In the genomic region with DNA sequence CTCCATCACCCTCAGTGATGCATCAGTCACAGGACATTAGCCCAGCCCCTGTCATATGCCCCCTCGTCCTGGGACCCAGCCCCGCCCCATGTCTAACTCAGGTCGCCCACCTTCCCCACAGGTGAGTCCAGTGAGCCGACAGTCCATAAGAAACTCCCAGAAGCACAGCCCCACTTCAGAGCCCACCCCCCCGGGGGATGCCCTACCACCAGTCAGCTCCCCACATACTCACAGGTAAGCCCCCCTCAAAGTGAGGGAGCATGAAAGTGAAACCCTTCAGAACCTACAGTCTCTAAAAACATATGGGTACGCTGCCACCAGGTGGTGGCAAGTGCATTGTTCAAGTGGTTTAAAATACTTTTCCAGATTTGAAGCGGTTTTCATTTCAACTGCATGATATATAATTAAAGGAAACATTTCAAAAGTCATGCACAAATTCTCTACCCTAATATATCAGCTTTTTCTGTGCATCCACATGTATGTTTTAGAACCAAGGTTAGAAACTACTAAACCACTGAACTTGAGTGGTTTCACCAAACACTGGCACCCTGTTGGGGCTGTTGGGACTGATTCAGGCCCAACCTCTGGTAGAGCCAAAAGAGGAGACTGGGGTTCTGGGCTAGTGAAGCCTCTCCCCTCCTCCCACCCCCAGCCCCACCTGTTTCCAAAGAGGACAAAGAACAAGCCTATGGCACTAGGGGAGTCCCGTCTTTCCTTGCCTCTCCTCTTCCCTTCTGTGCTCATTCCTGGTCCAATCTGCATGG, we compare ENCODE assay signal across 8 cellular contexts. TPM values are rescaled to one million over a fixed set of nuclear protein-coding genes. Genes with fewer than 3 reads are reported as not detected.
DNase-seq lines count a peak whose midpoint lies in the region; ATAC-seq and TF ChIP-seq lines count a peak whose summit lies in the region.

No MANE protein-coding gene starts in this region.

- H3K27ac ChIP-seq in heart left ventricle = no peak overlapping the region

- peak overlapping the region in 1 of 12 donors; percentile 13 for H3K4me3 ChIP-seq in heart left ventricle
- H3K4me3 ChIP-seq in fibroblast of pulmonary artery (replicated peaks; ENCODE audit: low read depth, low read length) = no peak overlapping the region

- ATAC-seq in heart left ventricle = peak in 2 of 4 donors; percentile 25 to 26
- ATAC-seq in HG02973 (IDR thresholded peaks at IDR 0.05; ENCODE audit: unreplicated experiment) = no peak
- no peak for ATAC-seq in HG03439 (IDR thresholded peaks at IDR 0.05; ENCODE audit: unreplicated experiment)

- DNase-seq in heart left ventricle (peak in 1 of 5 donors; percentile 27), cardiac septum (ENCODE audit: low spot score) (no peak), NCI-H2029 treated with DMSO at 0.1 percent for 48 hours (lab: John Stamatoyannopoulos, UW) (peak; percentile 39), activated T-cell treated with anti-CD3 and anti-CD28 coated beads for 1 hour (ENCODE audit: low read depth) (peak; percentile 46), fibroblast of pulmonary artery (ENCODE audit: low read depth) (peak; percentile 73), putamen (ENCODE audit: low spot score) (peak; percentile 36)

- TF ChIP-seq CTCF in heart left ventricle (IDR thresholded peaks at IDR 0.05) = peak; percentile 46 to 78 (median 64)
- TF ChIP-seq CTCF in fibroblast of pulmonary artery (IDR thresholded peaks at IDR 0.05; ENCODE audit: low read length, missing control alignments) = peak; percentile 67

- 41 to 56% (median 52%) methylated on average over 6 to 8 of the region's 8 CpGs for WGBS in heart left ventricle, 4 donors

- no peaks in the 10 kb centered on the region for H3K9me3 ChIP-seq in heart left ventricle

- H3K36me3 ChIP-seq in heart left ventricle = no peaks in the 10 kb centered on the region

- intact Hi-C loops in heart left ventricle (cut with DNase I) = loop anchor here in 8 of 10 donors (1.0 to 10.0 kb wide), 7 partner anchors 59 to 169 kb away; no protein-coding TSS in a partner anchor
- intact Hi-C loops in cardiac septum (cut with DNase I) = no loop called here

- H3K27me3 ChIP-seq in heart left ventricle = peaks cover 40 to 84% (median 58%) of the 10 kb centered on the region in 9 donors

- H3K4me1 ChIP-seq in heart left ventricle = peaks cover 0 to 44% (median 25%) of the 10 kb centered on the region in 12 donors

- no peak for TF ChIP-seq POLR2A in heart left ventricle (IDR thresholded peaks at IDR 0.05)

RNA-seq across cellular contexts. Expression of a gene that starts 17.3 kb away (rescaled TPM):
- total RNA-seq in heart left ventricle (10 to 100 TPM in 1 of 9 donors, 1 to 10 TPM in 7, under 1 TPM in 1; 0.72 to 15.5 (median 1.5) TPM), cardiac septum (2.3 TPM)
- polyA plus RNA-seq in heart left ventricle = 1 to 10 TPM; 1.5 to 2.6 TPM

RNA-seq across cellular contexts. Expression of a gene that starts 24.0 kb away (rescaled TPM):
- 100 to 1,000 TPM in 5 of 9 donors, 10 to 100 TPM in 4; 80.5 to 145 (median 105) TPM for total RNA-seq in heart left ventricle
- 100 to 1,000 TPM in 1 of 2 donors, 10 to 100 TPM in 1; 66.9 to 123 TPM for polyA plus RNA-seq in heart left ventricle
- 92.4 TPM for total RNA-seq in cardiac septum

RNA-seq across cellular contexts. Expression of a gene that starts 27.7 kb away (rescaled TPM):
- total RNA-seq in heart left ventricle (10 to 100 TPM in 7 of 9 donors, 1 to 10 TPM in 2; 8.9 to 18.2 (median 15.0) TPM), cardiac septum (15.5 TPM)
- 10 to 100 TPM in 1 of 2 donors, 1 to 10 TPM in 1; 8.0 to 14.9 TPM for polyA plus RNA-seq in heart left ventricle

RNA-seq across cellular contexts. Expression of a gene that starts 28.3 kb away (rescaled TPM):
- total RNA-seq in heart left ventricle (10 to 100 TPM; 11.8 to 25.6 (median 15.1) TPM), cardiac septum (21.3 TPM)
- 10 to 100 TPM; 14.3 to 17.8 TPM for polyA plus RNA-seq in heart left ventricle

RNA-seq across cellular contexts. Expression of a gene that starts 54.0 kb away (rescaled TPM):
- total RNA-seq in heart left ventricle (10 to 100 TPM; 13.4 to 30.8 (median 21.5) TPM), cardiac septum (38.7 TPM)
- 10 to 100 TPM; 20.4 to 20.5 TPM for polyA plus RNA-seq in heart left ventricle
